Comparison of ENCODE assay signal across 8 cellular contexts in the genomic region with DNA sequence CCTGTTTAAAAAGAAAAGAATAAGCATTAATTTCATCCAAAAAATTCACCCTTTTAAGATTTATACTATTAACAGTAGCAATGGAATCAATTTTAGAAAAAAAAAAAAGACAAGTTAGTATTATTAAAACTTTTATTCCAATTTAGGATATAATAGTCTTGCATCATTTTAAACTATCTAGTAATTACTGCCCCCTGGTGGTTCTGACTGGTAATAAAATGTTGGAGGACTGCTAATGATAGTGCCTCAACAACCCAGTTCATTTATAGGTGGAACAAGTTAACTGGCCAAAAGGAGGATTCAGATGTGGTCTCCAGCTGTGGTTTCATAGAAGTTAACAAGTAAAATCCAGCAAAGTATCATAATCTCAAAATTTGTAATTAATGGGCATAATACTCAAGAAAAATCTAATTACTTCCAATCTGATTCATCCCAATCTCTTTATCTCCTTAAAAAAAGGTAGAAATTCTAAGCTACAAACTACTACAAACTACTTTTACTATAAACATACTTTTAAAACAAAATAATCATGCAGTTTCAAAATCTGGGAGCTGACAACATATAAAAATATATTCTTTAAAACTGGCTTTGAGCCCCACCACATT. TPM values are rescaled to one million over a fixed set of nuclear protein-coding genes. Genes with fewer than 3 reads are reported as not detected.
DNase-seq lines count a peak whose midpoint lies in the region; ATAC-seq and TF ChIP-seq lines count a peak whose summit lies in the region.

No MANE protein-coding gene starts in this region.

- no peaks in the 10 kb centered on the region for H3K9me2 ChIP-seq in Karpas-422 (replicated peaks; ENCODE audit: insufficient read depth, low read length)

- peak; percentile 76 for ATAC-seq in GM21825 (IDR thresholded peaks at IDR 0.05; ENCODE audit: unreplicated experiment)
- peak; percentile 69 for ATAC-seq in body of pancreas

- TF ChIP-seq CTCF in body of pancreas (IDR thresholded peaks at IDR 0.05), result peak; percentile 43 to 88 (median 65)

- TF ChIP-seq POLR2A in body of pancreas (IDR thresholded peaks at IDR 0.05), result no peak

- peaks cover 5% of the 10 kb centered on the region; the same call in 1 of the 2 replicates for H3K79me2 ChIP-seq in Karpas-422 (ENCODE audit: low read length)

- H3K27ac ChIP-seq in Karpas-422 (ENCODE audit: low read length), result no peak overlapping the region
- no peak overlapping the region for H3K27ac ChIP-seq in body of pancreas

- H3K9me3 ChIP-seq in Karpas-422 (ENCODE audit: low read length) (no peaks in the 10 kb centered on the region), body of pancreas (no peaks in the 10 kb centered on the region)

- peaks cover 38% of the 10 kb centered on the region for H3K36me3 ChIP-seq in Karpas-422 (ENCODE audit: insufficient read depth, low read length)
- no peaks in the 10 kb centered on the region for H3K36me3 ChIP-seq in body of pancreas (replicated peaks in 1 of 2; ENCODE audit: insufficient read depth in 1 of 2, low read depth in 2 of 2)

- DNase-seq in activated T-cell treated with anti-CD3 and anti-CD28 coated beads for 4 hours, result peak; percentile 56
- no peak for DNase-seq in activated T-cell treated with anti-CD3 and anti-CD28 coated beads, Interleukin-2, amount 50 U/mL, for 1 hour
- peak; percentile 89 for DNase-seq in Karpas-422
- peak; percentile 89 for DNase-seq in RPMI8226
- DNase-seq in body of pancreas, result peak; percentile 47 to 78 (median 56)
- DNase-seq in iris pigment epithelial cell (ENCODE audit: low read depth), result peak; percentile 54
- peak; percentile 14 for DNase-seq in stimulated activated CD8-positive, alpha-beta memory T cell treated with anti-CD3 and anti-CD28 coated beads, Interleukin-12 subunit alpha, Interleukin-12 subunit beta, amount 100 ng/mL, for 24 hours (ENCODE audit: extremely low read depth)

- no peaks in the 10 kb centered on the region for H4K20me1 ChIP-seq in Karpas-422 (ENCODE audit: insufficient read depth, low read depth, low read length)

- H3K4me1 ChIP-seq in Karpas-422 (ENCODE audit: low read length), result no peaks in the 10 kb centered on the region
- H3K4me1 ChIP-seq in body of pancreas, result no peaks in the 10 kb centered on the region

- intact Hi-C loops in body of pancreas (cut with DNase I), result no loop called here

- no peaks in the 10 kb centered on the region for H3K27me3 ChIP-seq in Karpas-422 (ENCODE audit: low read length)
- H3K27me3 ChIP-seq in body of pancreas, result no peaks in the 10 kb centered on the region

- no peak overlapping the region for H2AFZ ChIP-seq in Karpas-422 (ENCODE audit: low read length)

- H3K9ac ChIP-seq in Karpas-422 (ENCODE audit: low read length), result no peak overlapping the region

- H3K4me3 ChIP-seq in Karpas-422 (ENCODE audit: low read length), result no peak overlapping the region
- no peak overlapping the region for H3K4me3 ChIP-seq in body of pancreas

- H3K4me2 ChIP-seq in Karpas-422 (ENCODE audit: low read depth, low read length, poor library complexity, severe bottlenecking), result no peak overlapping the region

RNA-seq across cellular contexts. Expression of a gene that starts 30.7 kb away (rescaled TPM):
- total RNA-seq in Karpas-422 (2014; rRNA removed; shearing (Covaris generic); ENCODE audit: low replicate concordance), result 0.58 TPM in 1 of 2 replicates, not detected in the other
- 1 to 10 TPM in 1 of 2 donors, under 1 TPM in 1; 0.78 to 2.3 TPM for total RNA-seq in body of pancreas

RNA-seq across cellular contexts. Expression of a gene that starts 50.2 kb away (rescaled TPM):
- total RNA-seq in Karpas-422 (2014; rRNA removed; shearing (Covaris generic); ENCODE audit: low replicate concordance), result 65.5 and 75.0 TPM in 2 replicates
- 10 to 100 TPM; 24.4 to 36.1 TPM for total RNA-seq in body of pancreas

RNA-seq across cellular contexts. Expression of a gene that starts 51.0 kb away (rescaled TPM):
- 0.47 TPM in 1 of 2 replicates, not detected in the other for total RNA-seq in Karpas-422 (2014; rRNA removed; shearing (Covaris generic); ENCODE audit: low replicate concordance)
- total RNA-seq in body of pancreas, result 10 to 100 TPM; 10.2 to 20.0 TPM
